ENCODE assay signal across 1 cellular context in the genomic region with DNA sequence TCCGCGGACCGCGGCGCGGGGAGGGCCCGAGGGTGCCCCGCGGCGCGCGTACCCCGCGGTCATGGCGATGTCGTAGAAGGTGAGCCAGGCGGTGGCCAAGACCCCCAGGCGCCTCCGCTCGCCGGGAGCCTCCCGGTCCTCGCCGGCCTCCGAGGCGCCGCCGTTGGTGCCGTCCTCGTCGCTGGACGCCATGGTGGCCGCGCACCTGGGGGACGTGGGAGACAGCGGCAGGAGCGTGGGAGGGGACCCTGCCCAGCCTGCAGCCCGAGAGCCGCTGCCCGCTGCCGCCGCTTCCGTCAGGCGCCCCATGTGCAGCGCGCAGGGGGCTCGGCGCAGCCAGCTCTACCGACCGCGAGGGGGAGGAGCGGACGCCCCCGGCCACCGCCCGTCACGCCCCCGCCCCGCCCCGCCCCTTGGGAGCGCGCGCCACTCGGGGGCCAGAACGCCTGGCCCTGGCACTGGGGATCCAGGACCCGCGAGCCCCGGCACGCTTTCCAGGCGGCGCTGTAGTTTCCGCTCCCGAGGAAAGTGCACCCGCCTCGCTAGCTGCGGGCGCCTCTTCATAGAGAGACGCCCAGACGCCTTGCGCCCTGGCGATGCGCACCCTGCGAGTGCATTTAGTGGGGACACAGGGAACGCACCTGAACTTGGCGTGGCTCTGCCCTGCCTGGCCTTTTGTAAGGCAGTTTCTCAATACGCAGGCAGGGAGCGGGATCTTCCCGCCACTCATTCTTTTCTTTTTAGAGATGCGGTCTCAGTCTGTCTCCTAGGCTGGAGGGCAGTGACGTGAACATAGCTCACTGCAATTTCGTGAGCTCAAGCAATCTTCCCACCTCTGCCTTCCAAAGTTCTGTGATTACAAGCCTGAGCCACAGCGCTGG.
TF ChIP-seq lines count a peak whose summit lies in the region.

A gene with protein sequence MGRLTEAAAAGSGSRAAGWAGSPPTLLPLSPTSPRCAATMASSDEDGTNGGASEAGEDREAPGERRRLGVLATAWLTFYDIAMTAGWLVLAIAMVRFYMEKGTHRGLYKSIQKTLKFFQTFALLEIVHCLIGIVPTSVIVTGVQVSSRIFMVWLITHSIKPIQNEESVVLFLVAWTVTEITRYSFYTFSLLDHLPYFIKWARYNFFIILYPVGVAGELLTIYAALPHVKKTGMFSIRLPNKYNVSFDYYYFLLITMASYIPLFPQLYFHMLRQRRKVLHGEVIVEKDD (minus strand): TSS at position 344 of the 881 bp plus-strand sequence. CDS start 35 bp downstream, at position 309.

TF ChIP-seq in WTC11, 78 proteins besides CTCF, POLR2A, EP300 and RAD21 (continued from another document):
- TF ChIP-seq, protein P1, sequence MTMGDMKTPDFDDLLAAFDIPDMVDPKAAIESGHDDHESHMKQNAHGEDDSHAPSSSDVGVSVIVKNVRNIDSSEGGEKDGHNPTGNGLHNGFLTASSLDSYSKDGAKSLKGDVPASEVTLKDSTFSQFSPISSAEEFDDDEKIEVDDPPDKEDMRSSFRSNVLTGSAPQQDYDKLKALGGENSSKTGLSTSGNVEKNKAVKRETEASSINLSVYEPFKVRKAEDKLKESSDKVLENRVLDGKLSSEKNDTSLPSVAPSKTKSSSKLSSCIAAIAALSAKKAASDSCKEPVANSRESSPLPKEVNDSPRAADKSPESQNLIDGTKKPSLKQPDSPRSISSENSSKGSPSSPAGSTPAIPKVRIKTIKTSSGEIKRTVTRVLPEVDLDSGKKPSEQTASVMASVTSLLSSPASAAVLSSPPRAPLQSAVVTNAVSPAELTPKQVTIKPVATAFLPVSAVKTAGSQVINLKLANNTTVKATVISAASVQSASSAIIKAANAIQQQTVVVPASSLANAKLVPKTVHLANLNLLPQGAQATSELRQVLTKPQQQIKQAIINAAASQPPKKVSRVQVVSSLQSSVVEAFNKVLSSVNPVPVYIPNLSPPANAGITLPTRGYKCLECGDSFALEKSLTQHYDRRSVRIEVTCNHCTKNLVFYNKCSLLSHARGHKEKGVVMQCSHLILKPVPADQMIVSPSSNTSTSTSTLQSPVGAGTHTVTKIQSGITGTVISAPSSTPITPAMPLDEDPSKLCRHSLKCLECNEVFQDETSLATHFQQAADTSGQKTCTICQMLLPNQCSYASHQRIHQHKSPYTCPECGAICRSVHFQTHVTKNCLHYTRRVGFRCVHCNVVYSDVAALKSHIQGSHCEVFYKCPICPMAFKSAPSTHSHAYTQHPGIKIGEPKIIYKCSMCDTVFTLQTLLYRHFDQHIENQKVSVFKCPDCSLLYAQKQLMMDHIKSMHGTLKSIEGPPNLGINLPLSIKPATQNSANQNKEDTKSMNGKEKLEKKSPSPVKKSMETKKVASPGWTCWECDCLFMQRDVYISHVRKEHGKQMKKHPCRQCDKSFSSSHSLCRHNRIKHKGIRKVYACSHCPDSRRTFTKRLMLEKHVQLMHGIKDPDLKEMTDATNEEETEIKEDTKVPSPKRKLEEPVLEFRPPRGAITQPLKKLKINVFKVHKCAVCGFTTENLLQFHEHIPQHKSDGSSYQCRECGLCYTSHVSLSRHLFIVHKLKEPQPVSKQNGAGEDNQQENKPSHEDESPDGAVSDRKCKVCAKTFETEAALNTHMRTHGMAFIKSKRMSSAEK (CRISPR knock-in tag; IDR thresholded peaks at IDR 0.05; ENCODE audit: borderline replicate concordance): no peak
- no peak for TF ChIP-seq NFATC4 (CRISPR knock-in tag; IDR thresholded peaks at IDR 0.05)
- TF ChIP-seq ATF1 (CRISPR knock-in tag; IDR thresholded peaks at IDR 0.05): 0 out of 2 replicates have a peak, but pooled peaks have one; percentile 60
- TF ChIP-seq, protein P2, sequence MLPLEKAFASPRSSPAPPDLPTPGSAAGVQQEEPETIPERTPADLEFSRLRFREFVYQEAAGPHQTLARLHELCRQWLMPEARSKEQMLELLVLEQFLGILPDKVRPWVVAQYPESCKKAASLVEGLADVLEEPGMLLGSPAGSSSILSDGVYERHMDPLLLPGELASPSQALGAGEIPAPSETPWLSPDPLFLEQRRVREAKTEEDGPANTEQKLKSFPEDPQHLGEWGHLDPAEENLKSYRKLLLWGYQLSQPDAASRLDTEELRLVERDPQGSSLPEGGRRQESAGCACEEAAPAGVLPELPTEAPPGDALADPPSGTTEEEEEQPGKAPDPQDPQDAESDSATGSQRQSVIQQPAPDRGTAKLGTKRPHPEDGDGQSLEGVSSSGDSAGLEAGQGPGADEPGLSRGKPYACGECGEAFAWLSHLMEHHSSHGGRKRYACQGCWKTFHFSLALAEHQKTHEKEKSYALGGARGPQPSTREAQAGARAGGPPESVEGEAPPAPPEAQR (CRISPR knock-in tag; IDR thresholded peaks at IDR 0.05): no peak
- TF ChIP-seq, protein P3, sequence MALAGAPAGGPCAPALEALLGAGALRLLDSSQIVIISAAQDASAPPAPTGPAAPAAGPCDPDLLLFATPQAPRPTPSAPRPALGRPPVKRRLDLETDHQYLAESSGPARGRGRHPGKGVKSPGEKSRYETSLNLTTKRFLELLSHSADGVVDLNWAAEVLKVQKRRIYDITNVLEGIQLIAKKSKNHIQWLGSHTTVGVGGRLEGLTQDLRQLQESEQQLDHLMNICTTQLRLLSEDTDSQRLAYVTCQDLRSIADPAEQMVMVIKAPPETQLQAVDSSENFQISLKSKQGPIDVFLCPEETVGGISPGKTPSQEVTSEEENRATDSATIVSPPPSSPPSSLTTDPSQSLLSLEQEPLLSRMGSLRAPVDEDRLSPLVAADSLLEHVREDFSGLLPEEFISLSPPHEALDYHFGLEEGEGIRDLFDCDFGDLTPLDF (CRISPR knock-in tag; IDR thresholded peaks at IDR 0.05): no peak
- TF ChIP-seq, protein P4, sequence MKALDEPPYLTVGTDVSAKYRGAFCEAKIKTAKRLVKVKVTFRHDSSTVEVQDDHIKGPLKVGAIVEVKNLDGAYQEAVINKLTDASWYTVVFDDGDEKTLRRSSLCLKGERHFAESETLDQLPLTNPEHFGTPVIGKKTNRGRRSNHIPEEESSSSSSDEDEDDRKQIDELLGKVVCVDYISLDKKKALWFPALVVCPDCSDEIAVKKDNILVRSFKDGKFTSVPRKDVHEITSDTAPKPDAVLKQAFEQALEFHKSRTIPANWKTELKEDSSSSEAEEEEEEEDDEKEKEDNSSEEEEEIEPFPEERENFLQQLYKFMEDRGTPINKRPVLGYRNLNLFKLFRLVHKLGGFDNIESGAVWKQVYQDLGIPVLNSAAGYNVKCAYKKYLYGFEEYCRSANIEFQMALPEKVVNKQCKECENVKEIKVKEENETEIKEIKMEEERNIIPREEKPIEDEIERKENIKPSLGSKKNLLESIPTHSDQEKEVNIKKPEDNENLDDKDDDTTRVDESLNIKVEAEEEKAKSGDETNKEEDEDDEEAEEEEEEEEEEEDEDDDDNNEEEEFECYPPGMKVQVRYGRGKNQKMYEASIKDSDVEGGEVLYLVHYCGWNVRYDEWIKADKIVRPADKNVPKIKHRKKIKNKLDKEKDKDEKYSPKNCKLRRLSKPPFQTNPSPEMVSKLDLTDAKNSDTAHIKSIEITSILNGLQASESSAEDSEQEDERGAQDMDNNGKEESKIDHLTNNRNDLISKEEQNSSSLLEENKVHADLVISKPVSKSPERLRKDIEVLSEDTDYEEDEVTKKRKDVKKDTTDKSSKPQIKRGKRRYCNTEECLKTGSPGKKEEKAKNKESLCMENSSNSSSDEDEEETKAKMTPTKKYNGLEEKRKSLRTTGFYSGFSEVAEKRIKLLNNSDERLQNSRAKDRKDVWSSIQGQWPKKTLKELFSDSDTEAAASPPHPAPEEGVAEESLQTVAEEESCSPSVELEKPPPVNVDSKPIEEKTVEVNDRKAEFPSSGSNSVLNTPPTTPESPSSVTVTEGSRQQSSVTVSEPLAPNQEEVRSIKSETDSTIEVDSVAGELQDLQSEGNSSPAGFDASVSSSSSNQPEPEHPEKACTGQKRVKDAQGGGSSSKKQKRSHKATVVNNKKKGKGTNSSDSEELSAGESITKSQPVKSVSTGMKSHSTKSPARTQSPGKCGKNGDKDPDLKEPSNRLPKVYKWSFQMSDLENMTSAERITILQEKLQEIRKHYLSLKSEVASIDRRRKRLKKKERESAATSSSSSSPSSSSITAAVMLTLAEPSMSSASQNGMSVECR (CRISPR knock-in tag; IDR thresholded peaks at IDR 0.05; ENCODE audit: borderline replicate concordance): peak; percentile 38; the same call in 1 of the 2 replicates
- TF ChIP-seq FOXK1 (CRISPR knock-in tag; IDR thresholded peaks at IDR 0.05): 0 out of 2 replicates have a peak, but pooled peaks have one; percentile 24
- TF ChIP-seq CREM (CRISPR knock-in tag; IDR thresholded peaks at IDR 0.05): peak; percentile 21; the same call in 1 of the 2 replicates
- no peak for TF ChIP-seq PRRX2 (CRISPR knock-in tag; IDR thresholded peaks at IDR 0.05)
- TF ChIP-seq, protein P5, sequence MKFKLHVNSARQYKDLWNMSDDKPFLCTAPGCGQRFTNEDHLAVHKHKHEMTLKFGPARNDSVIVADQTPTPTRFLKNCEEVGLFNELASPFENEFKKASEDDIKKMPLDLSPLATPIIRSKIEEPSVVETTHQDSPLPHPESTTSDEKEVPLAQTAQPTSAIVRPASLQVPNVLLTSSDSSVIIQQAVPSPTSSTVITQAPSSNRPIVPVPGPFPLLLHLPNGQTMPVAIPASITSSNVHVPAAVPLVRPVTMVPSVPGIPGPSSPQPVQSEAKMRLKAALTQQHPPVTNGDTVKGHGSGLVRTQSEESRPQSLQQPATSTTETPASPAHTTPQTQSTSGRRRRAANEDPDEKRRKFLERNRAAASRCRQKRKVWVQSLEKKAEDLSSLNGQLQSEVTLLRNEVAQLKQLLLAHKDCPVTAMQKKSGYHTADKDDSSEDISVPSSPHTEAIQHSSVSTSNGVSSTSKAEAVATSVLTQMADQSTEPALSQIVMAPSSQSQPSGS (CRISPR knock-in tag; IDR thresholded peaks at IDR 0.05; ENCODE audit: borderline replicate concordance, low read depth): no peak
- TF ChIP-seq, protein P6, sequence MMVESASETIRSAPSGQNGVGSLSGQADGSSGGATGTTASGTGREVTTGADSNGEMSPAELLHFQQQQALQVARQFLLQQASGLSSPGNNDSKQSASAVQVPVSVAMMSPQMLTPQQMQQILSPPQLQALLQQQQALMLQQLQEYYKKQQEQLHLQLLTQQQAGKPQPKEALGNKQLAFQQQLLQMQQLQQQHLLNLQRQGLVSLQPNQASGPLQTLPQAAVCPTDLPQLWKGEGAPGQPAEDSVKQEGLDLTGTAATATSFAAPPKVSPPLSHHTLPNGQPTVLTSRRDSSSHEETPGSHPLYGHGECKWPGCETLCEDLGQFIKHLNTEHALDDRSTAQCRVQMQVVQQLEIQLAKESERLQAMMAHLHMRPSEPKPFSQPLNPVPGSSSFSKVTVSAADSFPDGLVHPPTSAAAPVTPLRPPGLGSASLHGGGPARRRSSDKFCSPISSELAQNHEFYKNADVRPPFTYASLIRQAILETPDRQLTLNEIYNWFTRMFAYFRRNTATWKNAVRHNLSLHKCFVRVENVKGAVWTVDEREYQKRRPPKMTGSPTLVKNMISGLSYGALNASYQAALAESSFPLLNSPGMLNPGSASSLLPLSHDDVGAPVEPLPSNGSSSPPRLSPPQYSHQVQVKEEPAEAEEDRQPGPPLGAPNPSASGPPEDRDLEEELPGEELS (CRISPR knock-in tag; IDR thresholded peaks at IDR 0.05): peak; percentile 65; the same call in 1 of the 2 replicates
- TF ChIP-seq SMAD3 (CRISPR knock-in tag; IDR thresholded peaks at IDR 0.05; ENCODE audit: borderline replicate concordance): 0 out of 2 replicates have a peak, but pooled peaks have one; percentile 31
- no peak for TF ChIP-seq CBFB (CRISPR knock-in tag; IDR thresholded peaks at IDR 0.05; ENCODE audit: low read depth)
- TF ChIP-seq, protein P7, sequence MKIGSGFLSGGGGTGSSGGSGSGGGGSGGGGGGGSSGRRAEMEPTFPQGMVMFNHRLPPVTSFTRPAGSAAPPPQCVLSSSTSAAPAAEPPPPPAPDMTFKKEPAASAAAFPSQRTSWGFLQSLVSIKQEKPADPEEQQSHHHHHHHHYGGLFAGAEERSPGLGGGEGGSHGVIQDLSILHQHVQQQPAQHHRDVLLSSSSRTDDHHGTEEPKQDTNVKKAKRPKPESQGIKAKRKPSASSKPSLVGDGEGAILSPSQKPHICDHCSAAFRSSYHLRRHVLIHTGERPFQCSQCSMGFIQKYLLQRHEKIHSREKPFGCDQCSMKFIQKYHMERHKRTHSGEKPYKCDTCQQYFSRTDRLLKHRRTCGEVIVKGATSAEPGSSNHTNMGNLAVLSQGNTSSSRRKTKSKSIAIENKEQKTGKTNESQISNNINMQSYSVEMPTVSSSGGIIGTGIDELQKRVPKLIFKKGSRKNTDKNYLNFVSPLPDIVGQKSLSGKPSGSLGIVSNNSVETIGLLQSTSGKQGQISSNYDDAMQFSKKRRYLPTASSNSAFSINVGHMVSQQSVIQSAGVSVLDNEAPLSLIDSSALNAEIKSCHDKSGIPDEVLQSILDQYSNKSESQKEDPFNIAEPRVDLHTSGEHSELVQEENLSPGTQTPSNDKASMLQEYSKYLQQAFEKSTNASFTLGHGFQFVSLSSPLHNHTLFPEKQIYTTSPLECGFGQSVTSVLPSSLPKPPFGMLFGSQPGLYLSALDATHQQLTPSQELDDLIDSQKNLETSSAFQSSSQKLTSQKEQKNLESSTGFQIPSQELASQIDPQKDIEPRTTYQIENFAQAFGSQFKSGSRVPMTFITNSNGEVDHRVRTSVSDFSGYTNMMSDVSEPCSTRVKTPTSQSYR (CRISPR knock-in tag; IDR thresholded peaks at IDR 0.05): no peak
- no peak for TF ChIP-seq TCF7 (CRISPR knock-in tag; IDR thresholded peaks at IDR 0.05; ENCODE audit: low read depth)
- no peak for TF ChIP-seq RELA (CRISPR knock-in tag; IDR thresholded peaks at IDR 0.05; ENCODE audit: borderline replicate concordance)
- TF ChIP-seq, protein P8, sequence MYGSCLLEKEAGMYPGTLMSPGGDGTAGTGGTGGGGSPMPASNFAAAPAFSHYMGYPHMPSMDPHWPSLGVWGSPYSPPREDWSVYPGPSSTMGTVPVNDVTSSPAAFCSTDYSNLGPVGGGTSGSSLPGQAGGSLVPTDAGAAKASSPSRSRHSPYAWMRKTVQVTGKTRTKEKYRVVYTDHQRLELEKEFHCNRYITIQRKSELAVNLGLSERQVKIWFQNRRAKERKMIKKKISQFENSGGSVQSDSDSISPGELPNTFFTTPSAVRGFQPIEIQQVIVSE (CRISPR knock-in tag; IDR thresholded peaks at IDR 0.05; ENCODE audit: borderline replicate concordance): no peak
